Comparison of ENCODE assay signal across 3 cellular contexts in the genomic region with DNA sequence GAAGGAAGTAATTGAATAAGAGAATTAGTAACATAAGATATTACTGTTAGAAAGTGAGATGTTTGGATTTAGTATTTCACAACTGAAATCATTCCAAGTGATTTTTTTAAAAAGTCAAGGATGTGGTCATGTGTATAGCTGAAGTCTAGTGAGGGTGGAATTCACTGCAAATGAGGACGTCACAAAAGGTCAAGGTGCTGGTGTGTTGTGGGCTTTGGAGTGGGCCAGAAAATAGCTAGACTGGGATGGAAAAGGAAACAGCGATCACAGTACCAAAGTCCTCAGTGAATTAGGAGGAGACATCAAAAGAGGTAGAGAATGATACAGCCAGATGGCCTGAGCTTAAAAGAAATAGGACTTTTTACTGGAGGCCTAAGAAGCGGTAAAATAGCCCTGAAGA.
"Had no signal": no experiment of that assay in that cellular context is flagged by ENCODE, and none has a peak within 500 bp of the region (broad histone marks: within the 10 kb centered on the region; RNA-seq: fewer than 3 reads in every experiment).

No MANE protein-coding gene starts in this region.

- ATAC-seq: GM12878 had no signal

- H3K4me3 ChIP-seq: GM12878 had no signal

- DNase-seq: GDM1, GF-D8 had no signal
